ENCODE assay signal across 8 cellular contexts in genomic region chr2:88669371-88670214, GRCh38. TPM values are rescaled to one million over a fixed set of nuclear protein-coding genes. Genes with fewer than 3 reads are reported as not detected.
DNase-seq lines count a peak whose midpoint lies in the region; ATAC-seq and TF ChIP-seq lines count a peak whose summit lies in the region.

No MANE protein-coding gene starts in this region.

- H3K27me3 ChIP-seq in BE2C = no peaks in the 10 kb centered on the region
- no peaks in the 10 kb centered on the region for H3K27me3 ChIP-seq in adrenal gland
- H3K27me3 ChIP-seq in thoracic aorta (replicated peaks; ENCODE audit: insufficient read depth) = no peaks in the 10 kb centered on the region

- no peak for TF ChIP-seq POLR2A in adrenal gland (IDR thresholded peaks at IDR 0.05)

- intact Hi-C loops in adrenal gland (cut with DNase I) = loop anchor here (2.0 to 10.0 kb wide), 4 partner anchors 37 to 485 kb away; no protein-coding TSS in a partner anchor

- H3K4me1 ChIP-seq in BE2C (no peaks in the 10 kb centered on the region; the same call in 1 of the 2 replicates), adrenal gland (replicated peaks in 1 of 2) (no peaks in the 10 kb centered on the region), thoracic aorta (ENCODE audit: control insufficient read depth in 1 of 2, low read depth in 2 of 2) (no peaks in the 10 kb centered on the region)

- H3K36me3 ChIP-seq in BE2C (no peaks in the 10 kb centered on the region), adrenal gland (replicated peaks in 1 of 2) (no peaks in the 10 kb centered on the region), thoracic aorta (no peaks in the 10 kb centered on the region)

- H3K9me3 ChIP-seq in BE2C (no peaks in the 10 kb centered on the region), adrenal gland (replicated peaks in 1 of 3) (no peaks in the 10 kb centered on the region), thoracic aorta (no peaks in the 10 kb centered on the region)

- WGBS in adrenal gland, 4 donors = 48 to 64% (median 61%) methylated on average over 6 of the region's 6 CpGs

- peak; percentile 90 for ATAC-seq in HG02610 (IDR thresholded peaks at IDR 0.05; ENCODE audit: unreplicated experiment)
- no peak for ATAC-seq in thoracic aorta (ENCODE audit: insufficient number of reproducible peaks, low FRiP score, low read depth)
- ATAC-seq in GM19328 (IDR thresholded peaks at IDR 0.05; ENCODE audit: unreplicated experiment) = no peak

- H3K4me3 ChIP-seq in BE2C (ENCODE audit: low read depth, low read length) (no peak overlapping the region), GM12865 (ENCODE audit: low read depth, low read length) (no peak overlapping the region), adrenal gland (no peak overlapping the region), thoracic aorta (no peak overlapping the region)

- no peak overlapping the region for H3K27ac ChIP-seq in adrenal gland
- no peak overlapping the region for H3K27ac ChIP-seq in thoracic aorta

- peak; percentile 19 for DNase-seq in BE2C
- DNase-seq in GM12865 (ENCODE audit: low read depth) = peak; percentile 72
- DNase-seq in NCI-H2029 (lab: John Stamatoyannopoulos, UW) = peak; percentile 37
- peak in 6 of 7 donors; percentile 28 to 67 (median 42) for DNase-seq in adrenal gland
- DNase-seq in iPS-NIHi11 (ENCODE audit: low spot score) = peak; percentile 75
- DNase-seq in thoracic aorta (ENCODE audit: low spot score) = no peak

- TF ChIP-seq CTCF in BE2C (IDR thresholded peaks at IDR 0.05; ENCODE audit: low read depth, low read length) (peak; percentile 64), GM12865 (IDR thresholded peaks at IDR 0.05; ENCODE audit: insufficient read depth, low read depth, low read length, missing control alignments) (peak; percentile 61), adrenal gland (IDR thresholded peaks at IDR 0.05) (peak; percentile 42 to 77 (median 68)), thoracic aorta (IDR thresholded peaks at IDR 0.05) (peak; percentile 42)

RNA-seq across cellular contexts. Expression of gene RPIA, which starts 21.9 kb away (rescaled TPM):
- 19.4 TPM for polyA plus RNA-seq in BE2C (2012; ENCODE audit: insufficient read depth, insufficient read length, low read depth)
- total RNA-seq in adrenal gland = 10 to 100 TPM in 4 of 8 donors, 1 to 10 TPM in 4; 1.9 to 16.9 (median 9.1) TPM
- polyA plus RNA-seq in adrenal gland = 10 to 100 TPM; 11.4 to 15.4 (median 11.5) TPM
- total RNA-seq in thoracic aorta = 1 to 10 TPM; 4.1 to 4.7 TPM

RNA-seq across cellular contexts. Expression of gene EIF2AK3, which starts 42.3 kb away (rescaled TPM):
- 11.7 TPM for polyA plus RNA-seq in BE2C (2012; ENCODE audit: insufficient read depth, insufficient read length, low read depth)
- total RNA-seq in adrenal gland (10 to 100 TPM; 15.3 to 89.6 (median 21.3) TPM), thoracic aorta (10 to 100 TPM; 23.8 to 33.6 TPM)
- polyA plus RNA-seq in adrenal gland = 10 to 100 TPM in 1 of 3 donors, 1 to 10 TPM in 2; 3.6 to 50.2 (median 4.0) TPM
